In genomic region chr17:4444782-4445473, GRCh38 we compare ENCODE assay signal across 1 cellular context.
TF ChIP-seq lines count a peak whose summit lies in the region.

No MANE protein-coding gene starts in this region.

TF ChIP-seq in H1, 55 proteins besides CTCF, POLR2A, EP300 and RAD21 (continued from another document):
- TF ChIP-seq ZNF274 (IDR thresholded peaks at IDR 0.05; ENCODE audit: borderline replicate concordance, extremely low read depth, low read length) (no peak), SAP30 (IDR thresholded peaks at IDR 0.05; ENCODE audit: insufficient read depth, insufficient replicate concordance, low read length) (no peak), POU5F1 (IDR thresholded peaks at IDR 0.05; ENCODE audit: low read depth, low read length) (no peak), YY1 (IDR thresholded peaks at IDR 0.05; ENCODE audit: low read depth, low read length) (no peak)
